In the genomic region with DNA sequence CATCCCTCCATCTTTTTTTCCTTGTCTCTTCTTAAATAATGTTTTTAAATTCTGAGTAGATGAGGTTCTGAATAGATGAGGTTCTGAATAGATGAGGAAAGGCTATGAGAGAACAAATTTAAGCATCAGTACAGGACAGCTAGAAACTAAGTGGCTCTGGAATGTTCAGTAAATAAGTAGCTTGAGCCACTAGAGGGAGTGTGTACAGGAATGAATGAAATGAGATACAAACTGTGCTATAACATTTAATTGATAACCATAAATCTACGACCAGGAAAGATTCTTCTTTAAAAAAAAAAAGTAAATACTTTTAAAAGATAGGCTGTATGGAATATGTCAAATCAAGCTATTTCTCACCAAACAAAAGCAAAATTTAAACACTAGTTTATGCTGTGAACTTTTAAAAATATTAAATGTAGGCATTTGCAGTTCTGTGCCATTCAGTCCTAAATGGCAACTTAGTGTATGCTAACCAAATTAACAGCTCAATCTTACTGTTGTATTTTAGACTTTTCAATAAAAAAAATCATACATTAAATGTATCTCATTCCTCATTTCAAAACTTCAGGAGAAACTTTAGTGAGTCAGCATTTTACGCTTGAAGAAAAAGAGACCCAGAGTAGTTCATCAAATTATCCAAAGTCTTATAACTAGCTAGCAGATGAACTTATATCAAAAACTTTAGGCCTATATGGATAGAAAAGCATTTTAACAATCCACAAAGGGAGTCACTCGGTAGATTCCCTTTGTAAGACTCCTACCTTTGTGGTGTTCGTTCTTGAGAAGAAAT, we compare ENCODE assay signal across 8 cellular contexts.
DNase-seq lines count a peak whose midpoint lies in the region; ATAC-seq and TF ChIP-seq lines count a peak whose summit lies in the region.

No MANE protein-coding gene starts in this region.

- no peak overlapping the region for H3K4me3 ChIP-seq in retinal pigment epithelial cell (ENCODE audit: low read length)

- no peak for ATAC-seq in HG02981 (IDR thresholded peaks at IDR 0.05; ENCODE audit: unreplicated experiment)
- no peak for ATAC-seq in GM19463 (IDR thresholded peaks at IDR 0.05; ENCODE audit: unreplicated experiment)

- peak; percentile 71 for TF ChIP-seq CTCF in retinal pigment epithelial cell (conservative IDR thresholded peaks at IDR 0.05; ENCODE audit: low read depth, low read length)

- peak; percentile 43 for DNase-seq in CD1c-positive myeloid dendritic cell (ENCODE audit: extremely low spot score)
- peak; percentile 52 for DNase-seq in HT-29 (ENCODE audit: low spot score)
- peak; percentile 29 for DNase-seq in SKM-1 (lab: John Stamatoyannopoulos, UW; ENCODE audit: unreplicated experiment)
- DNase-seq in foreskin melanocyte = peak; percentile 24
- DNase-seq in retinal pigment epithelial cell (ENCODE audit: low read depth) = peak; percentile 18
- no peak for DNase-seq in T1000 (lab: John Stamatoyannopoulos, UW)
